Comparison of ENCODE assay signal across 19 cellular contexts in genomic region chr11:371051-371450, GRCh38. TPM values are rescaled to one million over a fixed set of nuclear protein-coding genes. Genes with fewer than 3 reads are reported as not detected.
DNase-seq lines count a peak whose midpoint lies in the region; ATAC-seq, FAIRE-seq and TF ChIP-seq lines count a peak whose summit lies in the region.
"Had no signal": no experiment of that assay in that cellular context is flagged by ENCODE, and none has a peak within 500 bp of the region (broad histone marks: within the 10 kb centered on the region; RNA-seq: fewer than 3 reads in every experiment).

No MANE protein-coding gene starts in this region.

- H3K27me3 Mint-ChIP-seq in naive thymus-derived CD8-positive, alpha-beta T cell = peaks cover 16 to 50% (median 20%) of the 10 kb centered on the region in 5 donors

- in situ Hi-C loops in GM12878 (cut with MboI) = no loop called here

- peaks cover 30% of the 10 kb centered on the region for H3K4me1 ChIP-seq in BLaER1
- H3K4me1 ChIP-seq in GM12878 (ENCODE audit: control insufficient read depth, insufficient read depth, low read length) = no peaks in the 10 kb centered on the region

- H3K4me3 ChIP-seq in BLaER1 = no peak overlapping the region
- no peak overlapping the region for H3K4me3 ChIP-seq in GM12878
- H3K4me3 ChIP-seq: pancreas had no signal

- H3K9me3 ChIP-seq in BLaER1 (peaks cover 6% of the 10 kb centered on the region; the same call in 1 of the 2 replicates), GM12878 (replicated peaks; ENCODE audit: control insufficient read depth, insufficient read depth, low read length) (no peaks in the 10 kb centered on the region)
- H3K9me3 ChIP-seq: pancreas had no signal

- no peak overlapping the region for H2AFZ ChIP-seq in GM12878 (ENCODE audit: control insufficient read depth, low read depth, low read length)

- H3K4me1 Mint-ChIP-seq in naive thymus-derived CD8-positive, alpha-beta T cell = peaks cover 15 to 34% (median 23%) of the 10 kb centered on the region in 4 donors

- H3K4me2 ChIP-seq in BLaER1 = peak overlapping the region; percentile 59
- H3K4me2 ChIP-seq in GM12878 (ENCODE audit: control insufficient read depth, insufficient read depth) = no peak overlapping the region

- H3K27ac ChIP-seq in BLaER1 (peak overlapping the region; percentile 4; the same call in 1 of the 2 replicates), GM12878 (ENCODE audit: control insufficient read depth, insufficient read depth) (no peak overlapping the region)
- H3K27ac ChIP-seq: pancreas had no signal

- WGBS in GM12878 (ENCODE audit: insufficient coverage, insufficient replicate concordance, low lambda C conversion rate, missing lambda C conversion rate) = 17% methylated on average over 3 of the region's 5 CpGs

- H3K9me3 Mint-ChIP-seq in naive thymus-derived CD8-positive, alpha-beta T cell = peaks cover 0 to 2% (median 0%) of the 10 kb centered on the region in 9 donors
- H3K9me3 Mint-ChIP-seq: dendritic cell treated with granulocyte-macrophage colony-stimulating factor and Interleukin-4, amounts not matched to agents 40 ng/mL and 50 ng/mL, for 4 days had no signal

- H3K9ac ChIP-seq in BLaER1 = 0 out of 2 replicates have a peak overlapping the region, but pooled peaks have one; percentile 24
- no peak overlapping the region for H3K9ac ChIP-seq in GM12878 (ENCODE audit: control insufficient read depth, insufficient read depth, low read length)

- FAIRE-seq in GM12892 (lab: Jason Lieb, UNC) = no peak
- no peak for FAIRE-seq in GM12878 (lab: Jason Lieb, UNC)
- FAIRE-seq: pancreas, RCC 7860 had no signal

- intact Hi-C loops in GM12878 (cut with micrococcal nuclease; ENCODE audit: unreplicated experiment) = no loop called here

- H3K36me3 ChIP-seq in BLaER1 (0 out of 2 replicates have a peak, but pooled peaks cover 5% of the 10 kb centered on the region), GM12878 (ENCODE audit: control insufficient read depth in 2 of 2, insufficient read depth in 2 of 2, low read length in 1 of 2) (no peaks in the 10 kb centered on the region)
- H3K36me3 ChIP-seq: pancreas had no signal

- H3K36me3 Mint-ChIP-seq in naive thymus-derived CD8-positive, alpha-beta T cell = peaks cover 0 to 4% (median 0%) of the 10 kb centered on the region in 3 donors

- H3K79me2 ChIP-seq in GM12878 (ENCODE audit: control insufficient read depth, insufficient read depth, low read length) = no peaks in the 10 kb centered on the region

- no peak for TF ChIP-seq EP300 in GM12878 (IDR thresholded peaks at IDR 0.05; ENCODE audit: borderline replicate concordance in 1 of 2, control insufficient read depth in 1 of 2, low read depth in 2 of 2, low read length in 2 of 2)

- peaks cover 49% of the 10 kb centered on the region for H3K27me3 ChIP-seq in BLaER1
- H3K27me3 ChIP-seq in GM12878 (replicated peaks in 1 of 2; ENCODE audit: control insufficient read depth in 2 of 2, insufficient read depth in 2 of 2, low read length in 1 of 2) = peaks cover 4 to 8% of the 10 kb centered on the region in 2 experiments; a peak in 3 of 4 replicates

- H4K20me1 ChIP-seq in BLaER1 (peaks cover 10% of the 10 kb centered on the region; the same call in 1 of the 2 replicates), GM12878 (ENCODE audit: control insufficient read depth, insufficient read depth) (no peaks in the 10 kb centered on the region)

- SMC1A ChIA-PET in GM12878 (lab: Charles Lee; ENCODE audit: uncharacterized antibody, unreplicated experiment) = interaction anchor here (0.8 kb wide), 1 partner anchor 9 kb away, joined by 3 read pairs; no protein-coding TSS in a partner anchor

- peak; percentile 23; the same call in 2 of the 3 replicates for ATAC-seq in GM12878
- ATAC-seq in naive thymus-derived CD8-positive, alpha-beta T cell = no peak
- ATAC-seq: pancreas had no signal

- TF ChIP-seq RAD21 in GM12878 (IDR thresholded peaks at IDR 0.05; ENCODE audit: insufficient read depth, low read depth, low read length) = no peak

- peak overlapping the region in 1 of 10 donors; percentile 20 for H3K27ac Mint-ChIP-seq in naive thymus-derived CD8-positive, alpha-beta T cell
- H3K27ac Mint-ChIP-seq: dendritic cell treated with granulocyte-macrophage colony-stimulating factor and Interleukin-4, amounts not matched to agents 40 ng/mL and 50 ng/mL, for 4 days had no signal

- CTCF ChIA-PET in GM12878 (lab: Yijun Ruan, JAX) = interaction anchor here (0.8 to 1.0 kb wide), 2 partner anchors 12 to 121 kb away, joined by 3 read pairs; no protein-coding TSS in a partner anchor

- no peak for TF ChIP-seq CTCF in GM12878 (IDR thresholded peaks at IDR 0.05 in 2 of 3, conservative IDR thresholded peaks at IDR 0.05 in 1 of 3; ENCODE audit: control insufficient read depth in 2 of 3, extremely low read depth in 1 of 3, insufficient read depth in 1 of 3, low read depth in 3 of 3, low read length in 3 of 3)

- POLR2A ChIA-PET in GM12878 (lab: Charles Lee) = no interaction called here
- POLR2A ChIA-PET in naive thymus-derived CD8-positive, alpha-beta T cell (lab: Charles Lee) = interaction anchor here (1.0 to 1.1 kb wide), 2 partner anchors 9 to 121 kb away, joined by 3 read pairs; no protein-coding TSS in a partner anchor

- H3K4me3 Mint-ChIP-seq in naive thymus-derived CD8-positive, alpha-beta T cell = peak overlapping the region in 8 of 10 donors; percentile 16 to 83 (median 46)
- H3K4me3 Mint-ChIP-seq: dendritic cell treated with granulocyte-macrophage colony-stimulating factor and Interleukin-4, amounts not matched to agents 40 ng/mL and 50 ng/mL, for 4 days had no signal

- RAD21 ChIA-PET in GM12878 (lab: Charles Lee; ENCODE audit: unreplicated experiment) = no interaction called here

- DNase-seq in GM12892 (ENCODE audit: insufficient read length) (peak; percentile 25), GM12878 (ENCODE audit: low read depth, low spot score) (no peak), HuH-7 (ENCODE audit: low spot score) (no peak), NCI-H1105 (lab: John Stamatoyannopoulos, UW) (no peak), NCI-H526 treated with DMSO at 0.1 percent for 48 hours (lab: John Stamatoyannopoulos, UW) (no peak)
- peak in 1 of 10 donors; percentile 32 for DNase-seq in naive thymus-derived CD8-positive, alpha-beta T cell
- no peak for DNase-seq in stimulated activated CD8-positive, alpha-beta memory T cell treated with anti-CD3 and anti-CD28 coated beads, Interleukin-4, amount 100 ng/mL, for 48 hours
- DNase-seq: activated CD4-positive, alpha-beta T cell treated with anti-CD3 and anti-CD28 coated beads for 4 hours; activated T-cell treated with anti-CD3 and anti-CD28 coated beads, Interleukin-2, amount 50 U/mL, for 1 hour; AML-193; EL; HCEC 1CT; Karpas-422; stimulated activated CD4-positive, alpha-beta T cell treated with anti-CD3 and anti-CD28 coated beads, Interleukin-12 subunit alpha, Interleukin-12 subunit beta, amount 100 ng/mL, for 4 hours; T-helper 2 cell had no signal

- BruUV-seq in GM12878 (replicated peaks; lab: Mats Ljungman, UMichigan) = no TSS peak

- no peak for TF ChIP-seq POLR2A in GM12892 (IDR thresholded peaks at IDR 0.05; ENCODE audit: low read depth, low read length)
- no peak for TF ChIP-seq POLR2A in GM12878 (IDR thresholded peaks at IDR 0.05; ENCODE audit: low read depth, low read length)

RNA-seq across cellular contexts. Expression of gene B4GALNT4, which starts 1.8 kb away (rescaled TPM):
- not detected for polyA plus RNA-seq in GM12892 (2012; ENCODE audit: missing spikeins)
- 0.23 TPM in 1 of 2 replicates, not detected in the other for total RNA-seq in GM12878 (2013; cell fraction: nucleolus; rRNA removed)
- total RNA-seq in GM12878 (2014; rRNA removed) (0.06 and 1.4 TPM in 2 replicates), GM12878 (2014; rRNA removed; fragmentation: Illumina TruSeq; extraction: Trizol) (0.18 TPM in 1 of 2 replicates, not detected in the other), GM12878 (2021) (0.29 and 0.74 TPM in 2 replicates)
- not detected for polyA plus RNA-seq in GM12878 (2011; ENCODE audit: low read depth)
- polyA plus RNA-seq in GM12878 (2011; rRNA removed) (not detected in 2 replicates), GM12878 (2014; fragmentation: Illumina TruSeq; extraction: Trizol) (0.04 TPM in 1 of 2 replicates, not detected in the other), GM12878 (2014; fragmentation: Nextera tagmentation; extraction: Ambion mirVana) (not detected), GM12878 (2014; rRNA removed) (0.16 and 0.82 TPM in 2 replicates), GM12878 (2016; fragmentation: Nextera tagmentation; extraction: Ambion mirVana) (not detected)
- polyA plus RNA-seq in GM12878 (2011; cell fraction: cytosol; rRNA removed) = not detected in 2 replicates
- polyA plus RNA-seq in GM12878 (2011; cell fraction: nucleus; rRNA removed) = 0.07 TPM in 1 of 2 replicates, not detected in the other
- 0.24 TPM in 1 of 2 replicates, not detected in the other for polyA plus RNA-seq in GM12878 (2012)
- not detected in 2 replicates for polyA minus RNA-seq in GM12878 (2011; rRNA and poly(A)+ RNA removed)
- not detected in 2 replicates for polyA minus RNA-seq in GM12878 (2011; cell fraction: cytosol; rRNA and poly(A)+ RNA removed)
- polyA minus RNA-seq in GM12878 (2011; cell fraction: nucleus; rRNA and poly(A)+ RNA removed) = not detected in 2 replicates
- under 1 TPM; 0.16 to 0.39 TPM for total RNA-seq in naive thymus-derived CD8-positive, alpha-beta T cell
- polyA plus RNA-seq in naive thymus-derived CD8-positive, alpha-beta T cell = 1 to 10 TPM in 1 of 3 donors, not detected in 2; 1.3 TPM

RNA-seq across cellular contexts. Expression of gene PKP3, which starts 23.0 kb away (rescaled TPM):
- polyA plus RNA-seq in GM12892 (2012; ENCODE audit: missing spikeins) = not detected
- not detected in 2 replicates for total RNA-seq in GM12878 (2013; cell fraction: nucleolus; rRNA removed)
- total RNA-seq in GM12878 (2014; rRNA removed) (not detected in 2 replicates), GM12878 (2014; rRNA removed; fragmentation: Illumina TruSeq; extraction: Trizol) (not detected in 2 replicates), GM12878 (2021) (0.37 and 0.90 TPM in 2 replicates)
- polyA plus RNA-seq in GM12878 (2011; ENCODE audit: low read depth) = not detected
- polyA plus RNA-seq in GM12878 (2011; rRNA removed) (not detected in 2 replicates), GM12878 (2014; fragmentation: Illumina TruSeq; extraction: Trizol) (not detected in 2 replicates), GM12878 (2014; fragmentation: Nextera tagmentation; extraction: Ambion mirVana) (not detected), GM12878 (2014; rRNA removed) (0.23 and 0.45 TPM in 2 replicates), GM12878 (2016; fragmentation: Nextera tagmentation; extraction: Ambion mirVana) (not detected)
- 0.05 TPM in 1 of 2 replicates, not detected in the other for polyA plus RNA-seq in GM12878 (2011; cell fraction: cytosol; rRNA removed)
- 0.09 and 0.34 TPM in 2 replicates for polyA plus RNA-seq in GM12878 (2011; cell fraction: nucleus; rRNA removed)
- polyA plus RNA-seq in GM12878 (2012) = not detected in 2 replicates
- not detected in 2 replicates for polyA minus RNA-seq in GM12878 (2011; rRNA and poly(A)+ RNA removed)
- 1.5 and 2.1 TPM in 2 replicates for polyA minus RNA-seq in GM12878 (2011; cell fraction: cytosol; rRNA and poly(A)+ RNA removed)
- 0.12 and 1.2 TPM in 2 replicates for polyA minus RNA-seq in GM12878 (2011; cell fraction: nucleus; rRNA and poly(A)+ RNA removed)
- total RNA-seq in naive thymus-derived CD8-positive, alpha-beta T cell = under 1 TPM; 0.16 to 0.29 TPM
- under 1 TPM in 2 of 3 donors, not detected in 1; 0.15 to 0.47 TPM for polyA plus RNA-seq in naive thymus-derived CD8-positive, alpha-beta T cell

RNA-seq across cellular contexts. Expression of gene SIGIRR, which starts 43.7 kb away (rescaled TPM):
- polyA plus RNA-seq in GM12892 (2012; ENCODE audit: missing spikeins) = 4.6 TPM
- total RNA-seq in GM12878 (2013; cell fraction: nucleolus; rRNA removed) = 3.3 and 3.7 TPM in 2 replicates
- total RNA-seq in GM12878 (2014; rRNA removed) (5.2 and 6.5 TPM in 2 replicates), GM12878 (2014; rRNA removed; fragmentation: Illumina TruSeq; extraction: Trizol) (1.9 and 3.8 TPM in 2 replicates), GM12878 (2021) (10.1 and 10.9 TPM in 2 replicates)
- polyA plus RNA-seq in GM12878 (2011; ENCODE audit: low read depth) = 3.5 TPM
- polyA plus RNA-seq in GM12878 (2011; rRNA removed) (2.2 and 5.1 TPM in 2 replicates), GM12878 (2014; fragmentation: Illumina TruSeq; extraction: Trizol) (0.82 and 1.7 TPM in 2 replicates), GM12878 (2014; fragmentation: Nextera tagmentation; extraction: Ambion mirVana) (1 to 10 TPM in 1 of 2 experiments, under 1 TPM in 1; 0.18 to 1.2 TPM), GM12878 (2014; rRNA removed) (10.5 and 10.8 TPM in 2 replicates), GM12878 (2016; fragmentation: Nextera tagmentation; extraction: Ambion mirVana) (1 to 10 TPM; 5.2 to 7.2 TPM)
- 8.6 and 12.4 TPM in 2 replicates for polyA plus RNA-seq in GM12878 (2011; cell fraction: cytosol; rRNA removed)
- 22.5 TPM in 2 replicates for polyA plus RNA-seq in GM12878 (2011; cell fraction: nucleus; rRNA removed)
- polyA plus RNA-seq in GM12878 (2012) = 8.7 and 14.5 TPM in 2 replicates
- 1.7 and 4.0 TPM in 2 replicates for polyA minus RNA-seq in GM12878 (2011; rRNA and poly(A)+ RNA removed)
- polyA minus RNA-seq in GM12878 (2011; cell fraction: cytosol; rRNA and poly(A)+ RNA removed) = 4.8 and 5.9 TPM in 2 replicates
- 3.1 and 3.3 TPM in 2 replicates for polyA minus RNA-seq in GM12878 (2011; cell fraction: nucleus; rRNA and poly(A)+ RNA removed)
- total RNA-seq in naive thymus-derived CD8-positive, alpha-beta T cell = 100 to 1,000 TPM; 332 to 337 TPM
- 100 to 1,000 TPM; 195 to 233 (median 206) TPM for polyA plus RNA-seq in naive thymus-derived CD8-positive, alpha-beta T cell

RNA-seq across cellular contexts. Expression of gene IFITM3, which starts 50.4 kb away (rescaled TPM):
- 1.7 TPM for polyA plus RNA-seq in GM12892 (2012; ENCODE audit: missing spikeins)
- total RNA-seq in GM12878 (2013; cell fraction: nucleolus; rRNA removed) = 0.61 TPM in 1 of 2 replicates, not detected in the other
- total RNA-seq in GM12878 (2014; rRNA removed) (0.33 and 1.3 TPM in 2 replicates), GM12878 (2014; rRNA removed; fragmentation: Illumina TruSeq; extraction: Trizol) (0.54 and 0.88 TPM in 2 replicates), GM12878 (2021) (2.5 and 3.0 TPM in 2 replicates)
- polyA plus RNA-seq in GM12878 (2011; ENCODE audit: low read depth) = 2.3 TPM
- polyA plus RNA-seq in GM12878 (2011; rRNA removed) (0.58 and 0.98 TPM in 2 replicates), GM12878 (2014; fragmentation: Illumina TruSeq; extraction: Trizol) (1.5 TPM in 1 of 2 replicates, not detected in the other), GM12878 (2014; fragmentation: Nextera tagmentation; extraction: Ambion mirVana) (1 to 10 TPM; 2.1 to 2.3 TPM), GM12878 (2014; rRNA removed) (0.77 and 1.8 TPM in 2 replicates), GM12878 (2016; fragmentation: Nextera tagmentation; extraction: Ambion mirVana) (1 to 10 TPM; 2.2 to 3.6 TPM)
- 0.54 and 1.2 TPM in 2 replicates for polyA plus RNA-seq in GM12878 (2011; cell fraction: cytosol; rRNA removed)
- 1.2 and 1.6 TPM in 2 replicates for polyA plus RNA-seq in GM12878 (2011; cell fraction: nucleus; rRNA removed)
- 2.1 and 2.4 TPM in 2 replicates for polyA plus RNA-seq in GM12878 (2012)
- polyA minus RNA-seq in GM12878 (2011; rRNA and poly(A)+ RNA removed) = not detected in 2 replicates
- polyA minus RNA-seq in GM12878 (2011; cell fraction: cytosol; rRNA and poly(A)+ RNA removed) = 3.7 and 7.7 TPM in 2 replicates
- 0.97 and 1.3 TPM in 2 replicates for polyA minus RNA-seq in GM12878 (2011; cell fraction: nucleus; rRNA and poly(A)+ RNA removed)
- 10 to 100 TPM; 11.3 to 11.9 TPM for total RNA-seq in naive thymus-derived CD8-positive, alpha-beta T cell
- polyA plus RNA-seq in naive thymus-derived CD8-positive, alpha-beta T cell = 100 to 1,000 TPM in 2 of 3 donors, 10 to 100 TPM in 1; 45.1 to 202 (median 196) TPM

RNA-seq across cellular contexts. Expression of gene IFITM1, which starts 57.2 kb away (rescaled TPM):
- 237 TPM for polyA plus RNA-seq in GM12892 (2012; ENCODE audit: missing spikeins)
- total RNA-seq in GM12878 (2013; cell fraction: nucleolus; rRNA removed) = 166 and 177 TPM in 2 replicates
- 543 and 574 TPM in 2 replicates for total RNA-seq in GM12878 (2014; rRNA removed)
- total RNA-seq in GM12878 (2014; rRNA removed; fragmentation: Illumina TruSeq; extraction: Trizol) = 485 and 549 TPM in 2 replicates
- total RNA-seq in GM12878 (2021) = 396 and 453 TPM in 2 replicates
- polyA plus RNA-seq in GM12878 (2011; ENCODE audit: low read depth) = 839 TPM
- polyA plus RNA-seq in GM12878 (2011; rRNA removed) = 240 and 671 TPM in 2 replicates
- polyA plus RNA-seq in GM12878 (2011; cell fraction: cytosol; rRNA removed) = 1,141 and 1,225 TPM in 2 replicates
- 403 and 488 TPM in 2 replicates for polyA plus RNA-seq in GM12878 (2011; cell fraction: nucleus; rRNA removed)
- 758 and 904 TPM in 2 replicates for polyA plus RNA-seq in GM12878 (2012)
- 491 and 1,007 TPM in 2 replicates for polyA plus RNA-seq in GM12878 (2014; fragmentation: Illumina TruSeq; extraction: Trizol)
- 1,000 to 10,000 TPM; 1,771 to 2,788 TPM for polyA plus RNA-seq in GM12878 (2014; fragmentation: Nextera tagmentation; extraction: Ambion mirVana)
- 864 and 887 TPM in 2 replicates for polyA plus RNA-seq in GM12878 (2014; rRNA removed)
- 100 to 1,000 TPM; 456 to 479 TPM for polyA plus RNA-seq in GM12878 (2016; fragmentation: Nextera tagmentation; extraction: Ambion mirVana)
- 804 and 1,098 TPM in 2 replicates for polyA minus RNA-seq in GM12878 (2011; rRNA and poly(A)+ RNA removed)
- polyA minus RNA-seq in GM12878 (2011; cell fraction: cytosol; rRNA and poly(A)+ RNA removed) = 178 and 190 TPM in 2 replicates
- polyA minus RNA-seq in GM12878 (2011; cell fraction: nucleus; rRNA and poly(A)+ RNA removed) = 183 and 217 TPM in 2 replicates
- 10 to 100 TPM; 90.0 to 91.0 TPM for total RNA-seq in naive thymus-derived CD8-positive, alpha-beta T cell
- polyA plus RNA-seq in naive thymus-derived CD8-positive, alpha-beta T cell = 1,000 to 10,000 TPM; 1,833 to 2,198 (median 2,135) TPM

Comparison
In these comparisons a context has a peak if more than half of its experiments do, and no peak if none do; other contexts are left out.
1. RNA of gene SIGIRR, which starts 43.7 kb away (total RNA-seq): 332 to 337 TPM in naive thymus-derived CD8-positive, alpha-beta T cell; 1.9 to 10.9 TPM in GM12878; every median in the first group is over 10 times any median in the second.